ENCODE assay signal across 9 cellular contexts in the genomic region with DNA sequence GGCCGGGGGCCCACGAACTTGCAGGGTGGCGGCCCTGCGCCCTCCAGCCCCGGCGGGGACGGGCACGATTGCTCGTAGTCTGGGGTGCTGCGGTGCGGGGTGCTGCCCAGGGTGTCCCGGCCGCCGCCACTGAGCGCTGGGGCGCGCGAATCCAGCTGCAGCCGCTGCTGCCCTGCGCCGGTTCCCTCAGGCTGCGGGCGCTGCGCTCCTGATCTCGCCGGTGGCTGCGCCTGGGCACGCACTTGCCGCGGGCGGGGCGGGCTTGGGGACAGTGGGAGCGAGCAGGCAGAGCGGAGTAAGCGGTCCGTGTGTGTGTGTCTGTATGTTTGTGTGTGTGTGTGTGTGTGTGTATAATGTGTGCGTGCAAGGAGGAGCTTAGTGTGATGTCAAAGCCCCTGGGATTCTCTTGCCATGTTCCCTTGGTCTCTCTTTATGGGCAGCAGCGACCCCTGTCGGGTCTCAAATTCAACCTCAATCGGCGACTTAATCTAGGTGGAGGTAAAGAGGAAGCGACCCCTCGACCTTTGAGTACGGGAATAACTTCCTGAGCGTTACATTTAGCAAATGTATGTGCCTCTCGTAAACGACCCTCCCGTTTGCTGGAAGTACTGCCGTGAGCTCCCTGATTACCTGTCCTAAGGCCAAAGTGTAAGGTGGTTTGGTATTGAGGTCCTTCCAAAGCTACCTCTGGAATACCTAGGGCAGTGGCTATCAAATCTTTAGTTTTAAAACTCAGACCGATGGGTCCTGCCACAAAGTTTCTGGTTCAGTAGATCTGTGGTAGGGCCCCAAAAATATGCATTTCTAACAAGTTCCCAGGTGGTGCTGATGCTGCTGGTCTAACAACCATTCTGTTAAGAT. TPM values are rescaled to one million over a fixed set of nuclear protein-coding genes. Genes with fewer than 3 reads are reported as not detected.
DNase-seq lines count a peak whose midpoint lies in the region; ATAC-seq and TF ChIP-seq lines count a peak whose summit lies in the region.
"Had no signal": no experiment of that assay in that cellular context is flagged by ENCODE, and none has a peak within 500 bp of the region (broad histone marks: within the 10 kb centered on the region; RNA-seq: fewer than 3 reads in every experiment).

TSS of gene RNF150 (minus strand) at position 324 of the 861 bp plus-strand sequence.

- peaks cover 28% of the 10 kb centered on the region for H3K27me3 Mint-ChIP-seq in endodermal cell (ENCODE audit: insufficient read depth)

- no TSS peak for BruUV-seq in A673 (replicated peaks; lab: Mats Ljungman, UMichigan)

- peak within 1 kb of the TSS; percentile 77 for H3K4me3 ChIP-seq in A673 (ENCODE audit: low read depth, low read length, poor library complexity, severe bottlenecking)
- peak within 1 kb of the TSS; percentile 88 for H3K4me3 ChIP-seq in endodermal cell (ENCODE audit: low read length)
- H3K4me3 ChIP-seq in lower lobe of right lung: peak within 1 kb of the TSS; percentile 77

- H3K9ac ChIP-seq in endodermal cell (ENCODE audit: extremely low read depth, low read length, poor library complexity, severe bottlenecking): peak within 1 kb of the TSS; percentile 82

- H3K36me3 ChIP-seq in A673 (ENCODE audit: insufficient read depth, low read length, poor library complexity, severe bottlenecking) (no peaks in the 10 kb centered on the region), endodermal cell (ENCODE audit: control insufficient read depth, insufficient read depth, low read length) (no peaks in the 10 kb centered on the region), lower lobe of right lung (no peaks in the 10 kb centered on the region)

- H3K27ac Mint-ChIP-seq in endodermal cell: peak within 1 kb of the TSS; percentile 90

- H3K27me3 ChIP-seq in A673 (replicated peaks; ENCODE audit: insufficient read depth, low read depth, low read length, poor library complexity): peaks cover 47% of the 10 kb centered on the region
- peaks cover 40% of the 10 kb centered on the region for H3K27me3 ChIP-seq in endodermal cell (ENCODE audit: control insufficient read depth, insufficient read depth, low read length, poor library complexity, severe bottlenecking)
- peaks cover 46% of the 10 kb centered on the region for H3K27me3 ChIP-seq in lower lobe of right lung (ENCODE audit: low read depth)

- H3K4me1 ChIP-seq in A673 (ENCODE audit: insufficient read depth, low read length, poor library complexity, severe bottlenecking) (no peaks in the 10 kb centered on the region), endodermal cell (ENCODE audit: control insufficient read depth, insufficient read depth, low read length) (peaks cover 7% of the 10 kb centered on the region), lower lobe of right lung (peaks cover 27% of the 10 kb centered on the region)

- no peaks in the 10 kb centered on the region for H3K36me3 Mint-ChIP-seq in endodermal cell (ENCODE audit: low read depth)

- peak; percentile 60 for ATAC-seq in HG03045 (IDR thresholded peaks at IDR 0.05; ENCODE audit: unreplicated experiment)
- peak; percentile 36 to 49 for ATAC-seq in activated CD4-positive, CD25-positive, alpha-beta regulatory T cell treated with anti-CD3 and anti-CD28 coated beads, Interleukin-2, amount 50 U/mL, for 24 hours
- peak; percentile 89 to 91 for ATAC-seq in lower lobe of right lung
- ATAC-seq: HCT116 had no signal

- POLR2A ChIA-PET in A673 (lab: Charles Lee; ENCODE audit: low non-redundant PET): no interaction called here

- no peak within 1 kb of the TSS for H3K27ac ChIP-seq in A673 (ENCODE audit: low read depth, low read length, poor library complexity, severe bottlenecking)
- peak within 1 kb of the TSS; percentile 16 for H3K27ac ChIP-seq in endodermal cell (ENCODE audit: low read depth, low read length)
- H3K27ac ChIP-seq in lower lobe of right lung: no peak within 1 kb of the TSS

- no peaks in the 10 kb centered on the region for H3K9me3 ChIP-seq in A673 (ENCODE audit: low read depth, low read length, poor library complexity, severe bottlenecking)
- no peaks in the 10 kb centered on the region for H3K9me3 ChIP-seq in endodermal cell (ENCODE audit: control insufficient read depth, low read length)
- H3K9me3 ChIP-seq in lower lobe of right lung: no peaks in the 10 kb centered on the region

- CTCF ChIA-PET in A673 (lab: Charles Lee): interaction anchor here (0.6 to 2.0 kb wide), 8 partner anchors 111 to 1330 kb away, joined by 3 to 8 read pairs (median 4); no protein-coding TSS in a partner anchor

- DNase-seq in A673 (ENCODE audit: low spot score): peak; percentile 88
- DNase-seq in GM13977 (ENCODE audit: low spot score): peak; percentile 80
- DNase-seq in NCI-H2081 treated with DMSO at 0.1 percent for 48 hours (lab: John Stamatoyannopoulos, UW): peak; percentile 26
- peak; percentile 94 for DNase-seq in endodermal cell
- DNase-seq in lower lobe of right lung: peak; percentile 68
- peak; percentile 30 to 43 for DNase-seq in stimulated activated CD4-positive, alpha-beta T cell treated with anti-CD3 and anti-CD28 coated beads, Interleukin-4, amount 100 ng/mL, for 48 hours (ENCODE audit: low read depth in 2 of 2)

- intact Hi-C loops in A673 (cut with micrococcal nuclease; ENCODE audit: unreplicated experiment) (loop anchor here (1.0 to 5.0 kb wide), 4 partner anchors 136 to 773 kb away; no protein-coding TSS in a partner anchor), lower lobe of right lung (cut with DNase I) (loop anchor here (5.0 kb wide), 1 partner anchor 276 kb away; no protein-coding TSS in a partner anchor)

- in situ Hi-C loops in GM13977 (cut with MboI; ENCODE audit: low pct_unique_long_range_greater_than_20kb, low sequenced_read_pairs, unreplicated experiment): no loop called here

- 2 to 4% methylated on average over 14 to 50 of the region's 50 CpGs for WGBS in endodermal cell (ENCODE audit: insufficient coverage in 1 of 2, insufficient read length in 1 of 2), 2 experiments

- H3K4me1 Mint-ChIP-seq in endodermal cell: peaks cover 20% of the 10 kb centered on the region

- no peaks in the 10 kb centered on the region for H3K9me3 Mint-ChIP-seq in endodermal cell

- H3K4me3 Mint-ChIP-seq in endodermal cell: peak within 1 kb of the TSS; percentile 83

- TF ChIP-seq CTCF in A673 (conservative IDR thresholded peaks at IDR 0.05; ENCODE audit: low read depth, low read length) (peak; percentile 80), GM13977 (IDR thresholded peaks at IDR 0.05; ENCODE audit: extremely low read depth, insufficient read depth, missing control alignments) (peak; percentile 41), endodermal cell (conservative IDR thresholded peaks at IDR 0.05) (peak; percentile 85), lower lobe of right lung (IDR thresholded peaks at IDR 0.05) (peak; percentile 51)

RNA-seq across cellular contexts. Expression of gene RNF150, which starts in this region (rescaled TPM):
- total RNA-seq in A673 (2021): 2.7 and 3.8 TPM in 2 replicates
- 10 to 100 TPM in 1 of 2 donors, 1 to 10 TPM in 1; 8.2 to 10.4 TPM for total RNA-seq in endodermal cell
- polyA plus RNA-seq in endodermal cell (2013, experiment 1 of 2): 8.2 TPM
- 6.5 TPM for polyA plus RNA-seq in endodermal cell (2013, experiment 2 of 2)
- total RNA-seq in lower lobe of right lung: 3.3 TPM

Comparison
In these comparisons a context has a peak if more than half of its experiments do, and no peak if none do; other contexts are left out.
1. DNase-seq: peak in every context shown above with its lines; median percentile 94 in endodermal cell; 88 in A673; 80 in GM13977; 68 in lower lobe of right lung; 36 in stimulated activated CD4-positive, alpha-beta T cell treated with anti-CD3 and anti-CD28 coated beads, Interleukin-4, amount 100 ng/mL, for 48 hours; 26 in NCI-H2081 treated with DMSO at 0.1 percent for 48 hours.